In the genomic region with DNA sequence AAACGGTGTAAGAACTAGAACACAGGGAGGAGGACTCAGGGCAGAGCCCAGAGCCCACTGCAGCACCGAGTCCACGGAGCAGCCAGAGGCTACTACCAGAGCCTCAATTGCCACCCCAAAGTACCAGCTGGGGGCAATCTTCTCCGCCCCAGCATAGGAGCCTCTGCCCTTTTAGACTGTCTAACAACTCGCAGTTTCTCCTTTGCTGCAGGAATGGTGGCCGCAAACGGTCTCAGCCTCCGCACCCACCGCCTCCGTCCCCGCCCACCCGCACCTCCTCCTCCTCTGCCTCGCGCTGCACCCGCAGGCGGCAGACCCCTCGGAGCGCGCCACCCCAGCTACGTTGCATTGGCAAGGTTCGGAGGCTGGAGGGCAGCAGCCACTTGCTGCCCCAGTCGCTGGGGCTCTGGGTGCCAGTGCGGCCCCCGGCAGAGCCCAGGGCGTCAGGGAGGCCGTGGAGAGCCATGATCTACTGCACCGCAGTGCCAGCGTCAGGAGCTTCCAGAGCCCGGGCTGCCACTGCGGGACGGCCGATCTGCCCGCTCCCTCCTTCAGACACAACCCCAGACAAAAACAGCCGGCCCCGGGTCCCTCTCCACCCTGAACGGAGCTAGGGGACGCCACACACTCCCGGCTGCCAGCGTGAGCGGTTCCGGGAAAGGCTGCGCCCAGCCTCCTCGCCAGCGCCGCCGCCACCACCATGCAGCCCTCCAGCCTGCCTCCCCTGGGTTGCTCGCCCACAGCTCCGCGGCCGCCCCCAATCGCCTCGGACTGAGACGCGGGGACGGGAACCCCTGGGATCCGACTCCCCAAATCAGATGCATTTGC, we compare ENCODE assay signal across 8 cellular contexts. TPM values are rescaled to one million over a fixed set of nuclear protein-coding genes. Genes with fewer than 3 reads are reported as not detected.
DNase-seq lines count a peak whose midpoint lies in the region; ATAC-seq, FAIRE-seq and TF ChIP-seq lines count a peak whose summit lies in the region.

No MANE protein-coding gene starts in this region.

- H2AK5ac ChIP-seq in H1 (ENCODE audit: low read depth, low read length): no peak overlapping the region

- H3K14ac ChIP-seq in H1 (ENCODE audit: insufficient read length): no peak overlapping the region

- H3K4me3 ChIP-seq in WI38 (ENCODE audit: low read depth, low read length) (peak overlapping the region; percentile 45), H1 (ENCODE audit: extremely low read depth in 1 of 4, insufficient read depth in 2 of 4, low read depth in 3 of 4, low read length in 4 of 4) (peak overlapping the region; percentile 38 to 76 (median 60)), mucosa of stomach (ENCODE audit: low read length) (no peak overlapping the region)

- H4K91ac ChIP-seq in H1 (replicated peaks; ENCODE audit: insufficient read length, low read length): no peak overlapping the region

- H2BK5ac ChIP-seq in H1 (ENCODE audit: low read depth, low read length): no peak overlapping the region

- peaks cover 2 to 4% (median 3%) of the 10 kb centered on the region in 4 experiments; a peak in 4 of 7 replicates for H3K4me1 ChIP-seq in H1 (replicated peaks in 1 of 4; ENCODE audit: control insufficient read depth in 3 of 4, insufficient read depth in 4 of 4, low read length in 3 of 4)
- H3K4me1 ChIP-seq in mucosa of stomach (ENCODE audit: control insufficient read depth, insufficient read depth, low read length): peaks cover 2% of the 10 kb centered on the region

- TF ChIP-seq RAD21 in H1 (IDR thresholded peaks at IDR 0.05 in 1 of 2, conservative IDR thresholded peaks at IDR 0.05 in 1 of 2; ENCODE audit: low read depth in 2 of 2, low read length in 2 of 2): peak; percentile 14 to 25; a peak in 2 of 4 replicates

- H4K20me1 ChIP-seq in H1 (replicated peaks in 1 of 2; ENCODE audit: control insufficient read depth in 1 of 2, insufficient read depth in 2 of 2, low read length in 2 of 2): peaks cover 0 to 2% of the 10 kb centered on the region in 2 experiments

- H3K9me3 ChIP-seq in H1 (ENCODE audit: insufficient read depth in 2 of 2, low read depth in 1 of 2, low read length in 1 of 2) (no peaks in the 10 kb centered on the region), mucosa of stomach (ENCODE audit: control insufficient read depth, low read length) (no peaks in the 10 kb centered on the region)

- no peak overlapping the region for H3K4ac ChIP-seq in H1 (replicated peaks; ENCODE audit: insufficient read length, low read depth, low read length)

- no peak overlapping the region for H3K23ac ChIP-seq in H1 (ENCODE audit: insufficient read length)

- peaks cover 14% of the 10 kb centered on the region; the same call in 1 of the 2 replicates for H3K23me2 ChIP-seq in H1 (ENCODE audit: low read depth, low read length)

- H3K27me3 ChIP-seq in H1 (replicated peaks in 1 of 4; ENCODE audit: control insufficient read depth in 3 of 4, extremely low read depth in 1 of 4, insufficient read depth in 3 of 4, low read length in 3 of 4) (peaks cover 8 to 32% (median 23%) of the 10 kb centered on the region in 4 experiments), mucosa of stomach (ENCODE audit: control insufficient read depth, insufficient read depth, low read length) (peaks cover 33% of the 10 kb centered on the region)

- H4K5ac ChIP-seq in H1 (ENCODE audit: insufficient read length, low read depth, low read length): no peak overlapping the region

- DNase-seq in H1 (ENCODE audit: low read depth in 1 of 2, low spot score in 2 of 2) (peak in 1 of 2 experiments; percentile 72), urothelium cell line (ENCODE audit: low spot score) (peak; percentile 26), SKM-1 (lab: John Stamatoyannopoulos, UW; ENCODE audit: unreplicated experiment) (no peak), NCI-H1436 (lab: John Stamatoyannopoulos, UW) (no peak)

- no peak overlapping the region for H3K56ac ChIP-seq in H1 (replicated peaks; ENCODE audit: insufficient read length, low read depth, low read length)

- no peak overlapping the region for H2BK120ac ChIP-seq in H1 (replicated peaks; ENCODE audit: low read depth, low read length)

- no peak overlapping the region for H2BK15ac ChIP-seq in H1 (ENCODE audit: low read length)

- H3K36me3 ChIP-seq in H1 (ENCODE audit: control insufficient read depth in 2 of 4, insufficient read depth in 4 of 4, low read length in 3 of 4) (no peaks in the 10 kb centered on the region), mucosa of stomach (ENCODE audit: control insufficient read depth, insufficient read depth, low read length) (no peaks in the 10 kb centered on the region)

- TF ChIP-seq POLR2A in H1 (IDR thresholded peaks at IDR 0.05; ENCODE audit: control extremely low read depth in 1 of 2, low read depth in 2 of 2, low read length in 2 of 2): no peak

- no peak overlapping the region; a peak in 1 of 7 replicates for H3K9ac ChIP-seq in H1 (replicated peaks in 1 of 4; ENCODE audit: extremely low read depth in 1 of 4, low read depth in 3 of 4, low read length in 3 of 4)
- H3K9ac ChIP-seq in mucosa of stomach (ENCODE audit: low read length): peak overlapping the region; percentile 25

- H3K27ac ChIP-seq in H1 (ENCODE audit: low read depth, low read length): no peak overlapping the region

- no peak overlapping the region for H3K18ac ChIP-seq in H1 (ENCODE audit: extremely low read depth, low read length)

- peak overlapping the region; percentile 96 for H2AFZ ChIP-seq in H1 (ENCODE audit: low read length)

- no peak overlapping the region for H2BK12ac ChIP-seq in H1 (ENCODE audit: low read depth, low read length)

- H2BK20ac ChIP-seq in H1 (ENCODE audit: low read length): no peak overlapping the region

- H3K4me2 ChIP-seq in H1 (ENCODE audit: insufficient read depth in 1 of 2, low read depth in 2 of 2, low read length in 2 of 2): peak overlapping the region; percentile 98 to 99

- FAIRE-seq in H1 (lab: Jason Lieb, UNC) (no peak), urothelium cell line (lab: Jason Lieb, UNC) (no peak)

- TF ChIP-seq EP300 in H1 (IDR thresholded peaks at IDR 0.05; ENCODE audit: borderline replicate concordance in 1 of 2, low read depth in 2 of 2, low read length in 2 of 2): no peak

- 4% methylated on average over 51 of the region's 56 CpGs; no CpG with 5 or more reads in 1 of the 2 experiments for WGBS in H1 (ENCODE audit: extremely low coverage in 1 of 2, insufficient coverage in 1 of 2, insufficient read length in 1 of 2, insufficient replicate concordance in 2 of 2, low coverage in 1 of 2, low lambda C conversion rate in 2 of 2, missing lambda C conversion rate in 1 of 2), 2 experiments

- H4K8ac ChIP-seq in H1 (ENCODE audit: extremely low read depth, insufficient read depth, low read length): peak overlapping the region; percentile 91; the same call in 1 of the 2 replicates

- POLR2A ChIA-PET in H1 (lab: Charles Lee; ENCODE audit: partially characterized antibody): interaction anchor here (0.8 kb wide), 1 partner anchor 196 kb away, joined by 3 read pairs; no protein-coding TSS in a partner anchor

- no peaks in the 10 kb centered on the region for H3K79me2 ChIP-seq in H1 (ENCODE audit: control insufficient read depth in 1 of 2, insufficient read depth in 2 of 2, low read length in 2 of 2)

- CTCF ChIA-PET in H1 (lab: Charles Lee; ENCODE audit: partially characterized antibody): interaction anchor here (0.6 to 2.1 kb wide), 12 partner anchors 10 to 1473 kb away, joined by 3 to 12 read pairs (median 3); no protein-coding TSS in a partner anchor

- TF ChIP-seq CTCF in GM12874 (IDR thresholded peaks at IDR 0.05; ENCODE audit: insufficient read depth, low read depth, low read length) (peak; percentile 37; the same call in 1 of the 2 replicates), WI38 (IDR thresholded peaks at IDR 0.05; ENCODE audit: low read depth, low read length) (no peak), H1 (IDR thresholded peaks at IDR 0.05; ENCODE audit: control extremely low read depth in 1 of 3, insufficient read depth in 1 of 3, low read depth in 1 of 3, low read length in 3 of 3) (peak in 2 of 3 experiments; percentile 0 to 1; a peak in 1 of 4 replicates)

- H3K79me1 ChIP-seq in H1 (ENCODE audit: low read depth, low read length): no peaks in the 10 kb centered on the region

- peak; percentile 23 for ATAC-seq in HG02938 (IDR thresholded peaks at IDR 0.05; ENCODE audit: unreplicated experiment)

TF ChIP-seq in H1, 55 proteins besides CTCF, POLR2A, EP300 and RAD21 (continues in another document):
- no peak for TF ChIP-seq TAF1 (IDR thresholded peaks at IDR 0.05; ENCODE audit: low read depth, low read length)
- no peak for TF ChIP-seq CHD2 (IDR thresholded peaks at IDR 0.05; ENCODE audit: low read length)
- TF ChIP-seq EGR1 (IDR thresholded peaks at IDR 0.05; ENCODE audit: borderline replicate concordance, low read depth, low read length): no peak
- TF ChIP-seq POLR2AphosphoS5 (IDR thresholded peaks at IDR 0.05; ENCODE audit: low read depth, low read length): no peak
- peak; percentile 49 for TF ChIP-seq ASH2L (IDR thresholded peaks at IDR 0.05; ENCODE audit: low read length)
- no peak for TF ChIP-seq RBBP5 (IDR thresholded peaks at IDR 0.05; ENCODE audit: borderline replicate concordance, low read depth, low read length)
- TF ChIP-seq TCF12 (IDR thresholded peaks at IDR 0.05; ENCODE audit: low read depth, low read length): no peak
- TF ChIP-seq RNF2 (IDR thresholded peaks at IDR 0.05; ENCODE audit: borderline replicate concordance, low read depth, low read length, missing control alignments, poor library complexity, severe bottlenecking): no peak
- TF ChIP-seq SP2 (IDR thresholded peaks at IDR 0.05; ENCODE audit: low read length): no peak
- TF ChIP-seq YY1 (IDR thresholded peaks at IDR 0.05; ENCODE audit: low read depth, low read length): no peak
- no peak for TF ChIP-seq GABPA (IDR thresholded peaks at IDR 0.05; ENCODE audit: borderline replicate concordance, insufficient read depth, low read length)
- TF ChIP-seq RXRA (IDR thresholded peaks at IDR 0.05; ENCODE audit: insufficient read depth, low read depth, low read length): no peak
- TF ChIP-seq ZNF274 (IDR thresholded peaks at IDR 0.05; ENCODE audit: borderline replicate concordance, extremely low read depth, low read length): no peak
- TF ChIP-seq, protein P1, sequence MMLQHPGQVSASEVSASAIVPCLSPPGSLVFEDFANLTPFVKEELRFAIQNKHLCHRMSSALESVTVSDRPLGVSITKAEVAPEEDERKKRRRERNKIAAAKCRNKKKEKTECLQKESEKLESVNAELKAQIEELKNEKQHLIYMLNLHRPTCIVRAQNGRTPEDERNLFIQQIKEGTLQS (IDR thresholded peaks at IDR 0.05; ENCODE audit: insufficient read depth, low read depth, low read length): no peak

RNA-seq across cellular contexts. Expression of gene FGF14, which starts 1.8 kb away (rescaled TPM):
- total RNA-seq in H1 (2021; fragmentation: NEBNext Ultra II Directional; extraction: Animal tissue kit (Norgen Biotek cat#: 25700)): 0.33 and 0.58 TPM in 2 replicates
- 0.02 and 0.05 TPM in 2 replicates for polyA plus RNA-seq in H1 (2011; rRNA removed)
- polyA plus RNA-seq in H1 (2011; cell fraction: cytosol; rRNA removed): 0.13 TPM
- polyA plus RNA-seq in H1 (2011; cell fraction: nucleus; rRNA removed): not detected
- polyA plus RNA-seq in H1 (2012, experiment 1 of 2): 0.03 to 0.28 TPM (median 0.08 TPM) in 4 replicates
- not detected for polyA plus RNA-seq in H1 (2012, experiment 2 of 2)
- 0.10 TPM for polyA plus RNA-seq in H1 (2013, experiment 1 of 2)
- polyA plus RNA-seq in H1 (2013, experiment 2 of 2): 0.11 TPM
- 0.12 and 0.47 TPM in 2 replicates for polyA minus RNA-seq in H1 (2011; rRNA and poly(A)+ RNA removed)
- 1.5 TPM for polyA minus RNA-seq in H1 (2011; cell fraction: cytosol; rRNA and poly(A)+ RNA removed)
- 1.5 TPM for polyA minus RNA-seq in H1 (2011; cell fraction: nucleus; rRNA and poly(A)+ RNA removed)
